In the genomic region with DNA sequence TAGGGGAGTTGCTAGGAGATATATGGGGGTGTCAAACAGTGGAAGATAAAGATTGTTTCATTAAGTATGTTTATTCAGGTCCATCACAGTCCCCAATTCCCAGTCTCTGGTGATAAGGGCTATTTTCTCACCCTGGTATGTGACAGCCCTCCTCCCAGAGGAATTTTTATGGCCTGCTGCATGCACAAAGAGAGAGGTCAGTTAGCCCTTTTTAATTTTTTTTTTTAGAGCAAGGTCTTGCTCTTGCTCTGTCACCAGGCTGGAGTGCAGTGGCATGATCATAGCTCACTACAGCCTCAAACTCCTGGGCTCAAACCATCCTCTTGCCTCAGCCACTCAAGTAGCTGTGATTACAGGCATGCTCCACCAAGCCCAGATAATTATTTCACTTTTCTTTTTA, we compare ENCODE assay signal across 20 cellular contexts. TPM values are rescaled to one million over a fixed set of nuclear protein-coding genes. Genes with fewer than 3 reads are reported as not detected.
DNase-seq lines count a peak whose midpoint lies in the region; ATAC-seq, FAIRE-seq and TF ChIP-seq lines count a peak whose summit lies in the region.
"Had no signal": no experiment of that assay in that cellular context is flagged by ENCODE, and none has a peak within 500 bp of the region (broad histone marks: within the 10 kb centered on the region; RNA-seq: fewer than 3 reads in every experiment).

No MANE protein-coding gene starts in this region.

- in situ Hi-C loops in HepG2 (cut with HindIII; ENCODE audit: extremely low pct_ligation_motif_present, low pct_unique_long_range_greater_than_20kb), result no loop called here
- in situ Hi-C loops in GM13976 (cut with MboI; ENCODE audit: low sequenced_read_pairs, unreplicated experiment), result no loop called here

- H3K9me3 Mint-ChIP-seq in astrocyte (ENCODE audit: unreplicated experiment), result no peaks in the 10 kb centered on the region

- peak; percentile 56 for FAIRE-seq in HepG2 (lab: Jason Lieb, UNC)
- FAIRE-seq in astrocyte (lab: Jason Lieb, UNC), result no peak
- FAIRE-seq: bronchial epithelial cell had no signal

- H3K4me2 ChIP-seq in HepG2 (ENCODE audit: low read depth, low read length), result peak overlapping the region; percentile 58
- no peak overlapping the region for H3K4me2 ChIP-seq in astrocyte (ENCODE audit: low read length)

- H3K4me3 Mint-ChIP-seq in astrocyte (ENCODE audit: unreplicated experiment), result no peak overlapping the region

- H3K36me3 ChIP-seq in HepG2 (replicated peaks in 1 of 2; ENCODE audit: control insufficient read depth in 1 of 2, insufficient read depth in 2 of 2, low read length in 2 of 2), result no peaks in the 10 kb centered on the region
- H3K36me3 ChIP-seq in right lobe of liver, result no peaks in the 10 kb centered on the region
- no peaks in the 10 kb centered on the region for H3K36me3 ChIP-seq in astrocyte (ENCODE audit: insufficient read depth, low read length)
- H3K36me3 ChIP-seq: spleen had no signal

- POLR2A ChIA-PET in HepG2 (lab: Yijun Ruan, JAX), result interaction anchor here (1.1 to 1.2 kb wide), 2 partner anchors 53 to 75 kb away, joined by 3 to 4 read pairs; a partner anchor contains a TSS

- H4K20me1 ChIP-seq in HepG2 (ENCODE audit: insufficient read depth, low read length) (no peaks in the 10 kb centered on the region), astrocyte (ENCODE audit: insufficient read depth, low read length) (no peaks in the 10 kb centered on the region)

- H3K4me1 ChIP-seq in HepG2 (ENCODE audit: insufficient read depth, low read length), result peaks cover 85% of the 10 kb centered on the region
- H3K4me1 ChIP-seq in right lobe of liver, result peaks cover 0 to 34% (median 16%) of the 10 kb centered on the region in 4 donors
- H3K4me1 ChIP-seq in astrocyte (ENCODE audit: insufficient read depth, low read length), result no peaks in the 10 kb centered on the region
- H3K4me1 ChIP-seq: parathyroid adenoma had no signal

- TF ChIP-seq CTCF in HepG2 (CRISPR knock-in tag; IDR thresholded peaks at IDR 0.05) (no peak), right lobe of liver (IDR thresholded peaks at IDR 0.05) (no peak), astrocyte (IDR thresholded peaks at IDR 0.05; ENCODE audit: insufficient read depth, low read depth, low read length) (no peak), GM13976 (IDR thresholded peaks at IDR 0.05; ENCODE audit: borderline replicate concordance, control extremely low read depth, extremely low read depth, insufficient read depth, missing control alignments) (no peak)

- H3K27me3 ChIP-seq in HepG2 (ENCODE audit: control insufficient read depth in 1 of 2, insufficient read depth in 2 of 2, low read length in 2 of 2) (no peaks in the 10 kb centered on the region), right lobe of liver (no peaks in the 10 kb centered on the region), astrocyte (ENCODE audit: insufficient read depth, low read length) (no peaks in the 10 kb centered on the region)
- H3K27me3 ChIP-seq: spleen had no signal

- H3K27ac ChIP-seq in HepG2 (ENCODE audit: extremely low read length, insufficient read depth, low read length) (peak overlapping the region; percentile 4), right lobe of liver (peak overlapping the region in 1 of 3 donors; percentile 76), astrocyte (ENCODE audit: low read depth, low read length) (no peak overlapping the region)
- H3K27ac ChIP-seq: parathyroid adenoma, spleen had no signal

- DNase-seq in HepG2 (ENCODE audit: low spot score), result peak; percentile 74
- no peak for DNase-seq in right lobe of liver
- peak; percentile 31 for DNase-seq in astrocyte (ENCODE audit: low read depth)
- peak; percentile 7 for DNase-seq in kidney glomerular epithelial cell (lab: John Stamatoyannopoulos, UW)
- no peak for DNase-seq in activated CD4-positive, CD25-positive, alpha-beta regulatory T cell treated with anti-CD3 and anti-CD28 coated beads, Interleukin-2, amount 50 U/mL, for 72 hours
- no peak for DNase-seq in GM13976 (ENCODE audit: low spot score)
- DNase-seq in OCI-M1 (lab: John Stamatoyannopoulos, UW), result no peak
- DNase-seq: activated CD4-positive, alpha-beta T cell treated with anti-CD3 and anti-CD28 coated beads, Interleukin-2, amount 50 U/mL, for 1 hour; effector CD8-positive, alpha-beta T cell; EL; GOT3; hippocampal formation; NCI-H1694 treated with DMSO at 0.1 percent for 48 hours; NCI-H345; spleen; stimulated activated naive CD8-positive, alpha-beta T cell treated with anti-CD3 and anti-CD28 coated beads, Interleukin-15, Interleukin-2, amounts not matched to agents 100 U/mL and 50 U/mL, for 24 hours had no signal

- no peak overlapping the region for H3K27ac Mint-ChIP-seq in astrocyte (ENCODE audit: unreplicated experiment)
- H3K27ac Mint-ChIP-seq: activated naive CD4-positive, alpha-beta T cell treated with anti-CD3 and anti-CD28 coated beads, Interleukin-2, amount 50 U/mL, for 72 hours had no signal

- no peak overlapping the region for H3K4me3 ChIP-seq in HepG2 (replicated peaks in 1 of 3; ENCODE audit: insufficient read depth in 1 of 3, low read depth in 2 of 3, low read length in 3 of 3)
- no peak overlapping the region for H3K4me3 ChIP-seq in right lobe of liver
- no peak overlapping the region for H3K4me3 ChIP-seq in astrocyte (ENCODE audit: insufficient read depth, low read depth, low read length)
- H3K4me3 ChIP-seq: spleen had no signal

- H3K9ac ChIP-seq in HepG2 (ENCODE audit: insufficient read depth, low read depth, low read length) (no peak overlapping the region), astrocyte (ENCODE audit: low read length) (no peak overlapping the region)
- H3K9ac ChIP-seq: parathyroid adenoma had no signal

- peak; percentile 80 for ATAC-seq in HepG2
- ATAC-seq in right lobe of liver, result no peak
- no peak for ATAC-seq in GM21576 (IDR thresholded peaks at IDR 0.05; ENCODE audit: unreplicated experiment)
- ATAC-seq: activated naive CD4-positive, alpha-beta T cell treated with anti-CD3 and anti-CD28 coated beads, Interleukin-2, amount 50 U/mL, for 72 hours; stimulated activated naive CD8-positive, alpha-beta T cell treated with anti-CD3 and anti-CD28 coated beads, Interleukin-15, Interleukin-2, amounts not matched to agents 100 U/mL and 50 U/mL, for 24 hours had no signal

- peak in 1 of 2 experiments; percentile 53; a peak in 1 of 4 replicates for TF ChIP-seq EP300 in HepG2 (IDR thresholded peaks at IDR 0.05; ENCODE audit: low read depth in 2 of 2, low read length in 2 of 2)
- no peak for TF ChIP-seq EP300 in HepG2 (CRISPR knock-in tag; IDR thresholded peaks at IDR 0.05; ENCODE audit: borderline replicate concordance)

- CTCF ChIA-PET in HepG2 (lab: Yijun Ruan, JAX; ENCODE audit: low intra/inter-chr PET ratio, low total read pairs), result no interaction called here

- H3K79me2 ChIP-seq in HepG2 (ENCODE audit: insufficient read depth, low read length) (no peaks in the 10 kb centered on the region), astrocyte (ENCODE audit: insufficient read depth, low read length) (no peaks in the 10 kb centered on the region)
- H3K79me2 ChIP-seq: parathyroid adenoma had no signal

- H3K9me3 ChIP-seq in HepG2 (ENCODE audit: low read length) (no peaks in the 10 kb centered on the region), right lobe of liver (no peaks in the 10 kb centered on the region), astrocyte (ENCODE audit: insufficient read depth, low read depth, low read length) (no peaks in the 10 kb centered on the region)

- intact Hi-C loops in HepG2 (cut with micrococcal nuclease; ENCODE audit: unreplicated experiment) (no loop called here), right lobe of liver (cut with DNase I) (no loop called here)

- peaks cover 6% of the 10 kb centered on the region for H3K4me1 Mint-ChIP-seq in astrocyte (ENCODE audit: low read depth, unreplicated experiment)

- H2AFZ ChIP-seq in HepG2 (ENCODE audit: low read length) (no peak overlapping the region), astrocyte (ENCODE audit: low read depth, low read length) (no peak overlapping the region)
- H2AFZ ChIP-seq: parathyroid adenoma had no signal

- no peak for TF ChIP-seq POLR2A in HepG2 (IDR thresholded peaks at IDR 0.05; ENCODE audit: insufficient read depth in 1 of 2, low read depth in 2 of 2, low read length in 2 of 2)
- no peak for TF ChIP-seq POLR2A in right lobe of liver (IDR thresholded peaks at IDR 0.05)

- no peak; the same call in 1 of the 2 replicates for TF ChIP-seq RAD21 in HepG2 (CRISPR knock-in tag; IDR thresholded peaks at IDR 0.05)

- no peaks in the 10 kb centered on the region for H3K27me3 Mint-ChIP-seq in astrocyte (ENCODE audit: low read depth, unreplicated experiment)

- H3K36me3 Mint-ChIP-seq in astrocyte (ENCODE audit: low read depth, unreplicated experiment), result no peaks in the 10 kb centered on the region

- no TSS peak for BruUV-seq in HepG2 (replicated peaks; lab: Mats Ljungman, UMichigan)

TF ChIP-seq in HepG2, 621 proteins besides CTCF, POLR2A, EP300 and RAD21 (continues in another document):
- no peak for TF ChIP-seq MAFK (conservative IDR thresholded peaks at IDR 0.05 in 1 of 2, IDR thresholded peaks at IDR 0.05 in 1 of 2; ENCODE audit: low read length in 2 of 2)

RNA-seq across cellular contexts. Expression of a gene that starts 53.6 kb away (rescaled TPM):
- 98.1 and 117 TPM in 2 replicates for total RNA-seq in HepG2 (2016; rRNA removed; fragmentation: Illumina TruSeq; extraction: Trizol)
- 101 and 109 TPM in 2 replicates for total RNA-seq in HepG2 (2016; cell fraction: cytosol; rRNA removed; fragmentation: Illumina TruSeq; extraction: Trizol; ENCODE audit: low read depth)
- 106 and 115 TPM in 2 replicates for total RNA-seq in HepG2 (2016; cell fraction: insoluble cytoplasmic fraction; rRNA removed; fragmentation: Illumina TruSeq; extraction: Trizol)
- 107 and 129 TPM in 2 replicates for total RNA-seq in HepG2 (2016; cell fraction: membrane; rRNA removed; fragmentation: Illumina TruSeq; extraction: Trizol)
- 161 and 171 TPM in 2 replicates for total RNA-seq in HepG2 (2016; cell fraction: nucleus; rRNA removed; fragmentation: Illumina TruSeq; extraction: Trizol)
- polyA plus RNA-seq in HepG2 (2011; rRNA removed), result 128 and 217 TPM in 2 replicates
- 62.4 and 72.6 TPM in 2 replicates for polyA plus RNA-seq in HepG2 (2011; cell fraction: cytosol; rRNA removed)
- 208 and 219 TPM in 2 replicates for polyA plus RNA-seq in HepG2 (2011; cell fraction: nucleus; rRNA removed)
- 35.1 and 53.6 TPM in 2 replicates for polyA plus RNA-seq in HepG2 (2012)
- polyA plus RNA-seq in HepG2 (2016; cell fraction: cytosol; fragmentation: Illumina TruSeq; extraction: Trizol; ENCODE audit: low read depth), result 30.6 and 34.0 TPM in 2 replicates
- 100 and 111 TPM in 2 replicates for polyA plus RNA-seq in HepG2 (2016; cell fraction: insoluble cytoplasmic fraction; fragmentation: Illumina TruSeq; extraction: Trizol; ENCODE audit: low read depth)
- 46.8 and 54.0 TPM in 2 replicates for polyA plus RNA-seq in HepG2 (2016; cell fraction: membrane; fragmentation: Illumina TruSeq; extraction: Trizol; ENCODE audit: low read depth)
- polyA plus RNA-seq in HepG2 (2016; cell fraction: nucleus; fragmentation: Illumina TruSeq; extraction: Trizol; ENCODE audit: insufficient read depth, low read depth), result 251 and 257 TPM in 2 replicates
- polyA minus RNA-seq in HepG2 (2011; rRNA and poly(A)+ RNA removed; ENCODE audit: low replicate concordance), result 0.33 and 64.9 TPM in 2 replicates
- polyA minus RNA-seq in HepG2 (2011; cell fraction: cytosol; rRNA and poly(A)+ RNA removed), result 15.6 and 16.1 TPM in 2 replicates
- polyA minus RNA-seq in HepG2 (2011; cell fraction: nucleus; rRNA and poly(A)+ RNA removed), result 264 and 280 TPM in 2 replicates
- 10 to 100 TPM; 13.0 to 42.8 (median 24.0) TPM for total RNA-seq in right lobe of liver
- 6.6 and 8.6 TPM in 2 replicates for total RNA-seq in astrocyte

Comparison
In these comparisons a context has a peak if more than half of its experiments do, and no peak if none do; other contexts are left out.
1. DNase-seq: peak in HepG2 (single experiment), astrocyte (single experiment) and kidney glomerular epithelial cell (single experiment); none in right lobe of liver (0 of 3), activated CD4-positive, CD25-positive, alpha-beta regulatory T cell treated with anti-CD3 and anti-CD28 coated beads, Interleukin-2, amount 50 U/mL, for 72 hours (single experiment), GM13976 (single experiment) and OCI-M1 (single experiment).